In genomic region chr6:158205220-158205944, GRCh38 we compare ENCODE assay signal across 11 cellular contexts. TPM values are rescaled to one million over a fixed set of nuclear protein-coding genes. Genes with fewer than 3 reads are reported as not detected.
A peak's percentile ranks its signal among the peaks of the same experiment; 100 is the strongest.
DNase-seq lines count a peak whose midpoint lies in the region; ATAC-seq, FAIRE-seq and TF ChIP-seq lines count a peak whose summit lies in the region.
"Had no signal": no experiment of that assay in that cellular context is flagged by ENCODE, and none has a peak within 500 bp of the region (broad histone marks: within the 10 kb centered on the region; RNA-seq: fewer than 3 reads in every experiment).

No MANE protein-coding gene starts in this region.

- no peak for DNase-seq in GM12878 (ENCODE audit: low read depth, low spot score)
- DNase-seq in dedifferentiated amniotic fluid mesenchymal stem cell (ENCODE audit: extremely low spot score): no peak
- no peak for DNase-seq in AML-193 (lab: John Stamatoyannopoulos, UW)
- DNase-seq: amygdala, NCI-H1417 had no signal

- no peak overlapping the region for H3K4me3 ChIP-seq in HEK293 (ENCODE audit: low read depth, low read length)
- no peak overlapping the region for H3K4me3 ChIP-seq in GM12878
- no peak overlapping the region for H3K4me3 ChIP-seq in liver (ENCODE audit: low read depth in 1 of 3, low read length in 3 of 3)
- H3K4me3 ChIP-seq: thoracic aorta had no signal

- intact Hi-C loops in GM12878 (cut with micrococcal nuclease; ENCODE audit: unreplicated experiment): no loop called here

- TF ChIP-seq EP300 in GM12878 (IDR thresholded peaks at IDR 0.05; ENCODE audit: borderline replicate concordance in 1 of 2, control insufficient read depth in 1 of 2, low read depth in 2 of 2, low read length in 2 of 2): no peak

- H3K9ac ChIP-seq in GM12878 (ENCODE audit: control insufficient read depth, insufficient read depth, low read length): no peak overlapping the region
- no peak overlapping the region for H3K9ac ChIP-seq in liver (ENCODE audit: low read depth in 1 of 2, low read length in 2 of 2)

- no peak for FAIRE-seq in GM12878 (lab: Jason Lieb, UNC)

- no peak for TF ChIP-seq POLR2A in GM12878 (IDR thresholded peaks at IDR 0.05; ENCODE audit: low read depth, low read length)

- H3K36me3 ChIP-seq in HEK293 (ENCODE audit: control insufficient read depth in 2 of 2, insufficient read depth in 1 of 2, low read length in 2 of 2) (no peaks in the 10 kb centered on the region), GM12878 (ENCODE audit: control insufficient read depth in 2 of 2, insufficient read depth in 2 of 2, low read length in 1 of 2) (no peaks in the 10 kb centered on the region), liver (ENCODE audit: control insufficient read depth in 4 of 4, insufficient read depth in 3 of 4, low read depth in 1 of 4, low read length in 3 of 4) (no peaks in the 10 kb centered on the region)
- H3K36me3 ChIP-seq: thoracic aorta had no signal

- H3K27me3 ChIP-seq in GM12878 (replicated peaks in 1 of 2; ENCODE audit: control insufficient read depth in 2 of 2, insufficient read depth in 2 of 2, low read length in 1 of 2): peaks cover 0 to 3% of the 10 kb centered on the region in 2 experiments; a peak in 1 of 4 replicates
- H3K27me3 ChIP-seq in liver (ENCODE audit: control insufficient read depth in 4 of 4, insufficient read depth in 4 of 4, low read length in 3 of 4): no peaks in the 10 kb centered on the region

- TF ChIP-seq RAD21 in GM12878 (IDR thresholded peaks at IDR 0.05; ENCODE audit: insufficient read depth, low read depth, low read length) (no peak), liver (IDR thresholded peaks at IDR 0.05) (peak; percentile 81 to 87)

- H3K9me3 ChIP-seq in HEK293 (ENCODE audit: control insufficient read depth, insufficient read depth, low read depth, low read length) (no peaks in the 10 kb centered on the region), GM12878 (replicated peaks; ENCODE audit: control insufficient read depth, insufficient read depth, low read length) (no peaks in the 10 kb centered on the region), liver (ENCODE audit: control insufficient read depth in 4 of 4, low read length in 3 of 4) (no peaks in the 10 kb centered on the region)
- H3K9me3 ChIP-seq: thoracic aorta had no signal

- H4K20me1 ChIP-seq in GM12878 (ENCODE audit: control insufficient read depth, insufficient read depth): no peaks in the 10 kb centered on the region

- in situ Hi-C loops in GM12878 (cut with MboI): no loop called here

- peak; percentile 30 for TF ChIP-seq CTCF in C4-2B (conservative IDR thresholded peaks at IDR 0.05)
- no peak; the same call in 1 of the 2 replicates for TF ChIP-seq CTCF in HEK293 (tag by site-specific recombination; IDR thresholded peaks at IDR 0.05)
- TF ChIP-seq CTCF in GM12878 (IDR thresholded peaks at IDR 0.05 in 2 of 3, conservative IDR thresholded peaks at IDR 0.05 in 1 of 3; ENCODE audit: control insufficient read depth in 2 of 3, extremely low read depth in 1 of 3, insufficient read depth in 1 of 3, low read depth in 3 of 3, low read length in 3 of 3): peak in 2 of 3 experiments; percentile 14 to 24; a peak in 2 of 6 replicates
- TF ChIP-seq CTCF in liver (IDR thresholded peaks at IDR 0.05; ENCODE audit: low read depth, low read length, missing input control): peak; percentile 57

- WGBS in GM12878 (ENCODE audit: insufficient coverage, insufficient replicate concordance, low lambda C conversion rate, missing lambda C conversion rate): 69% methylated on average over 12 of the region's 12 CpGs
- WGBS in liver: 53% methylated on average over 12 of the region's 12 CpGs

- RAD21 ChIA-PET in GM12878 (lab: Charles Lee; ENCODE audit: unreplicated experiment): interaction anchor here (0.8 to 1.5 kb wide), 2 partner anchors 20 to 400 kb away, joined by 3 to 6 read pairs; no protein-coding TSS in a partner anchor

- CTCF ChIA-PET in HEK293 (lab: Yijun Ruan, JAX): interaction anchor here (0.5 to 4.1 kb wide), 33 partner anchors 8 to 1082 kb away, joined by 3 to 39 read pairs (median 3); no protein-coding TSS in a partner anchor
- CTCF ChIA-PET in GM12878 (lab: Yijun Ruan, JAX): interaction anchor here (1.0 to 2.1 kb wide), 6 partner anchors 9 to 63 kb away, joined by 3 to 5 read pairs (median 4); no protein-coding TSS in a partner anchor

- ATAC-seq in GM12878 (no peak), HG03135 (IDR thresholded peaks at IDR 0.05; ENCODE audit: unreplicated experiment) (no peak), GM21619 (IDR thresholded peaks at IDR 0.05; ENCODE audit: unreplicated experiment) (no peak)

- H3K27ac ChIP-seq in C4-2B (no peak overlapping the region), HEK293 (ENCODE audit: extremely low read depth, low read depth, low read length) (no peak overlapping the region), GM12878 (ENCODE audit: control insufficient read depth, insufficient read depth) (no peak overlapping the region), liver (ENCODE audit: low read depth in 1 of 2, low read length in 2 of 2) (no peak overlapping the region)
- H3K27ac ChIP-seq: thoracic aorta had no signal

- POLR2A ChIA-PET in HEK293 (lab: Yijun Ruan, JAX) (no interaction called here), GM12878 (lab: Charles Lee) (interaction anchor here (0.6 kb wide), 1 partner anchor 321 kb away, joined by 3 read pairs; no protein-coding TSS in a partner anchor)

- H3K4me1 ChIP-seq in HEK293 (ENCODE audit: control insufficient read depth, insufficient read depth, low read length) (no peaks in the 10 kb centered on the region), GM12878 (ENCODE audit: control insufficient read depth, insufficient read depth, low read length) (peaks cover 9% of the 10 kb centered on the region), liver (ENCODE audit: control insufficient read depth in 4 of 4, insufficient read depth in 4 of 4, low read length in 3 of 4) (peaks cover 0 to 3% (median 0%) of the 10 kb centered on the region in 4 donors)

- no peaks in the 10 kb centered on the region for H3K79me2 ChIP-seq in GM12878 (ENCODE audit: control insufficient read depth, insufficient read depth, low read length)

- SMC1A ChIA-PET in GM12878 (lab: Charles Lee; ENCODE audit: uncharacterized antibody, unreplicated experiment): interaction anchor here (1.1 to 1.6 kb wide), 2 partner anchors 16 to 61 kb away, joined by 3 to 4 read pairs; no protein-coding TSS in a partner anchor

- BruUV-seq in GM12878 (replicated peaks; lab: Mats Ljungman, UMichigan): no TSS peak

- H3K4me2 ChIP-seq in GM12878 (ENCODE audit: control insufficient read depth, insufficient read depth): no peak overlapping the region

- H2AFZ ChIP-seq in GM12878 (ENCODE audit: control insufficient read depth, low read depth, low read length): no peak overlapping the region

TF ChIP-seq in HEK293, 187 proteins besides CTCF, POLR2A, EP300 and RAD21:
- TF ChIP-seq ZNF654 (tag by site-specific recombination; IDR thresholded peaks at IDR 0.05; ENCODE audit: low read depth) (peak; percentile 38), SETDB1 (IDR thresholded peaks at IDR 0.05; ENCODE audit: insufficient read length, low read length) (no peak)
TF ChIP-seq in HEK293: peak in this region for 1.

TF ChIP-seq in GM12878, 131 proteins besides CTCF, POLR2A, EP300 and RAD21 (continues in another document):
- TF ChIP-seq SUZ12 (IDR thresholded peaks at IDR 0.05; ENCODE audit: unreplicated experiment): no peak
- no peak for TF ChIP-seq CREB1 (IDR thresholded peaks at IDR 0.05; ENCODE audit: low read depth)

TF ChIP-seq in liver, 16 proteins besides CTCF, POLR2A, EP300 and RAD21:
- TF ChIP-seq RXRA (IDR thresholded peaks at IDR 0.05) (peak; percentile 46 to 76), HNF4A (conservative IDR thresholded peaks at IDR 0.05) (no peak)
TF ChIP-seq in liver: peak in this region for 1.

RNA-seq across cellular contexts. Expression of gene GTF2H5, which starts 37.2 kb away (rescaled TPM):
- 2.8 TPM in 2 replicates for total RNA-seq in GM12878 (2013; cell fraction: nucleolus; rRNA removed)
- total RNA-seq in GM12878 (2014; rRNA removed) (2.9 and 4.5 TPM in 2 replicates), GM12878 (2014; rRNA removed; fragmentation: Illumina TruSeq; extraction: Trizol) (12.5 and 13.0 TPM in 2 replicates), GM12878 (2021) (14.3 and 15.4 TPM in 2 replicates), liver (1 to 10 TPM; 1.5 TPM)
- polyA plus RNA-seq in GM12878 (2011; ENCODE audit: low read depth): 2.7 TPM
- polyA plus RNA-seq in GM12878 (2011; rRNA removed) (14.6 and 29.1 TPM in 2 replicates), GM12878 (2014; fragmentation: Illumina TruSeq; extraction: Trizol) (9.4 and 10.9 TPM in 2 replicates), GM12878 (2014; fragmentation: Nextera tagmentation; extraction: Ambion mirVana) (10 to 100 TPM; 38.0 to 41.9 TPM), GM12878 (2014; rRNA removed) (5.6 and 6.3 TPM in 2 replicates), GM12878 (2016; fragmentation: Nextera tagmentation; extraction: Ambion mirVana) (10 to 100 TPM; 40.0 to 44.3 TPM), liver (10 to 100 TPM in 1 of 2 donors, 1 to 10 TPM in 1; 5.4 to 17.3 TPM)
- 3.2 and 4.5 TPM in 2 replicates for polyA plus RNA-seq in GM12878 (2011; cell fraction: cytosol; rRNA removed)
- 2.4 and 2.8 TPM in 2 replicates for polyA plus RNA-seq in GM12878 (2011; cell fraction: nucleus; rRNA removed)
- 10.3 and 12.4 TPM in 2 replicates for polyA plus RNA-seq in GM12878 (2012)
- polyA minus RNA-seq in GM12878 (2011; rRNA and poly(A)+ RNA removed): 1.9 and 2.2 TPM in 2 replicates
- 0.52 and 1.1 TPM in 2 replicates for polyA minus RNA-seq in GM12878 (2011; cell fraction: cytosol; rRNA and poly(A)+ RNA removed)
- 0.48 and 0.57 TPM in 2 replicates for polyA minus RNA-seq in GM12878 (2011; cell fraction: nucleus; rRNA and poly(A)+ RNA removed)

RNA-seq across cellular contexts. Expression of gene SERAC1, which starts 37.3 kb away (rescaled TPM):
- total RNA-seq in GM12878 (2013; cell fraction: nucleolus; rRNA removed): 8.0 and 8.3 TPM in 2 replicates
- total RNA-seq in GM12878 (2014; rRNA removed) (2.6 and 3.1 TPM in 2 replicates), GM12878 (2014; rRNA removed; fragmentation: Illumina TruSeq; extraction: Trizol) (2.0 and 2.2 TPM in 2 replicates), GM12878 (2021) (1.6 and 1.7 TPM in 2 replicates), liver (1 to 10 TPM; 2.6 to 4.4 TPM)
- polyA plus RNA-seq in GM12878 (2011; ENCODE audit: low read depth): 0.54 TPM
- polyA plus RNA-seq in GM12878 (2011; rRNA removed) (2.9 and 4.1 TPM in 2 replicates), GM12878 (2014; fragmentation: Illumina TruSeq; extraction: Trizol) (1.8 and 1.9 TPM in 2 replicates), GM12878 (2014; fragmentation: Nextera tagmentation; extraction: Ambion mirVana) (under 1 TPM; 0.76 to 0.88 TPM), GM12878 (2014; rRNA removed) (1.4 and 2.2 TPM in 2 replicates), GM12878 (2016; fragmentation: Nextera tagmentation; extraction: Ambion mirVana) (1 to 10 TPM; 2.7 TPM), liver (1 to 10 TPM; 2.0 to 2.1 TPM)
- polyA plus RNA-seq in GM12878 (2011; cell fraction: cytosol; rRNA removed): 1.3 and 1.5 TPM in 2 replicates
- polyA plus RNA-seq in GM12878 (2011; cell fraction: nucleus; rRNA removed): 2.5 and 2.8 TPM in 2 replicates
- polyA plus RNA-seq in GM12878 (2012): 0.62 and 0.98 TPM in 2 replicates
- 1.8 and 2.9 TPM in 2 replicates for polyA minus RNA-seq in GM12878 (2011; rRNA and poly(A)+ RNA removed)
- polyA minus RNA-seq in GM12878 (2011; cell fraction: cytosol; rRNA and poly(A)+ RNA removed): 0.94 and 1.4 TPM in 2 replicates
- 2.1 and 3.2 TPM in 2 replicates for polyA minus RNA-seq in GM12878 (2011; cell fraction: nucleus; rRNA and poly(A)+ RNA removed)
